ENCODE assay signal across 8 cellular contexts in genomic region chr1:153922076-153922837, GRCh38. TPM values are rescaled to one million over a fixed set of nuclear protein-coding genes. Genes with fewer than 3 reads are reported as not detected.
DNase-seq lines count a peak whose midpoint lies in the region; ATAC-seq and TF ChIP-seq lines count a peak whose summit lies in the region.

No MANE protein-coding gene starts in this region.

- no peaks in the 10 kb centered on the region for H3K27me3 Mint-ChIP-seq in natural killer cell (ENCODE audit: low read depth in 2 of 2)

- H3K9me3 Mint-ChIP-seq in natural killer cell, result no peaks in the 10 kb centered on the region

- peak overlapping the region; percentile 89 for H3K4me3 ChIP-seq in thymus (ENCODE audit: low read length)

- no peaks in the 10 kb centered on the region for H3K36me3 Mint-ChIP-seq in natural killer cell

- TF ChIP-seq CTCF in natural killer cell (IDR thresholded peaks at IDR 0.05), result no peak

- H3K27me3 ChIP-seq in thymus (ENCODE audit: control insufficient read depth, insufficient read depth), result no peaks in the 10 kb centered on the region

- H3K27ac ChIP-seq in epithelial cell of prostate (peak overlapping the region; percentile 88), thymus (ENCODE audit: low read depth) (peak overlapping the region; percentile 98)

- intact Hi-C loops in natural killer cell (cut with micrococcal nuclease), result loop anchor here (2.0 to 5.0 kb wide), 3 partner anchors 45 to 115 kb away; partner anchors contain the start of genes CREB3L4 and RPS27

- H3K27ac Mint-ChIP-seq in natural killer cell, result peak overlapping the region; percentile 96 to 97

- H3K36me3 ChIP-seq in thymus (ENCODE audit: control insufficient read depth, insufficient read depth), result peaks cover 3% of the 10 kb centered on the region

- H3K4me3 Mint-ChIP-seq in natural killer cell, result peak overlapping the region; percentile 95

- H3K4me1 Mint-ChIP-seq in natural killer cell, result peaks cover 53 to 58% of the 10 kb centered on the region in 2 donors

- peak; percentile 29 for ATAC-seq in HG02571 (IDR thresholded peaks at IDR 0.05; ENCODE audit: unreplicated experiment)
- ATAC-seq in natural killer cell, result peak; percentile 1 to 27 (median 2)

- DNase-seq in activated gamma-delta T cell (lab: John Stamatoyannopoulos, UW) (peak; percentile 58), activated gamma-delta T cell treated with Interleukin-2 at 50 U/mL for 16 hours (no peak), NCI-H1092 treated with DMSO at 0.1 percent for 48 hours (lab: John Stamatoyannopoulos, UW) (peak; percentile 85), epithelial cell of prostate (ENCODE audit: low read depth, low spot score) (no peak), natural killer cell (peak; percentile 58)
- DNase-seq in activated CD4-positive, alpha-beta T cell treated with anti-CD3 and anti-CD28 coated beads for 4 hours, result peak; percentile 62 to 70

- peaks cover 28% of the 10 kb centered on the region for H3K4me1 ChIP-seq in thymus (ENCODE audit: control insufficient read depth, insufficient read depth, low read length)

- whole genome bisulfite sequencing in thymus, result under 1% methylated on average over 65 of the region's 68 CpGs

- no peaks in the 10 kb centered on the region for H3K9me3 ChIP-seq in thymus (ENCODE audit: control insufficient read depth)

RNA-seq across cellular contexts. Expression of gene GATAD2B, which starts 0.5 kb away (rescaled TPM):
- total RNA-seq in natural killer cell, result 10 to 100 TPM; 68.1 to 91.3 (median 75.5) TPM
- 11.9 TPM for polyA plus RNA-seq in thymus

RNA-seq across cellular contexts. Expression of gene DENND4B, which starts 24.3 kb away (rescaled TPM):
- 100 to 1,000 TPM; 244 to 322 (median 291) TPM for total RNA-seq in natural killer cell
- polyA plus RNA-seq in thymus, result 76.0 TPM

RNA-seq across cellular contexts. Expression of gene CRTC2, which starts 36.2 kb away (rescaled TPM):
- total RNA-seq in natural killer cell, result 100 to 1,000 TPM; 144 to 166 (median 154) TPM
- 70.5 TPM for polyA plus RNA-seq in thymus

RNA-seq across cellular contexts. Expression of gene SLC39A1, which starts 41.1 kb away (rescaled TPM):
- 10 to 100 TPM; 20.7 to 21.5 (median 21.2) TPM for total RNA-seq in natural killer cell
- 44.9 TPM for polyA plus RNA-seq in thymus

RNA-seq across cellular contexts. Expression of gene CREB3L4, which starts 45.4 kb away (rescaled TPM):
- 10 to 100 TPM; 10.8 to 16.8 (median 10.9) TPM for total RNA-seq in natural killer cell
- polyA plus RNA-seq in thymus, result 17.7 TPM

Comparison
In these comparisons a context has a peak if more than half of its experiments do, and no peak if none do; other contexts are left out.
1. DNase-seq: peak in activated gamma-delta T cell (single experiment), NCI-H1092 treated with DMSO at 0.1 percent for 48 hours (single experiment), activated CD4-positive, alpha-beta T cell treated with anti-CD3 and anti-CD28 coated beads for 4 hours (2 of 2) and natural killer cell (single experiment); none in activated gamma-delta T cell treated with Interleukin-2 at 50 U/mL for 16 hours (single experiment) and epithelial cell of prostate (single experiment).